Comparison of ENCODE assay signal across 7 cellular contexts in genomic region chr7:92331508-92331907, GRCh38.
"Had no signal": no experiment of that assay in that cellular context is flagged by ENCODE, and none has a peak within 500 bp of the region (broad histone marks: within the 10 kb centered on the region; RNA-seq: fewer than 3 reads in every experiment).

No MANE protein-coding gene starts in this region.

- ATAC-seq: HCT116 had no signal

- H3K36me3 ChIP-seq: HAP-1 had no signal

- H3K4me3 ChIP-seq: GM23248, HAP-1 had no signal

- H3K9me3 ChIP-seq: HAP-1 had no signal

- DNase-seq: GM23248, GOT3, H7, IMR-90, KBM-7 had no signal
